ENCODE assay signal across 25 cellular contexts in genomic region chr9:95079461-95079860, GRCh38.
A peak's percentile ranks its signal among the peaks of the same experiment; 100 is the strongest.
DNase-seq lines count a peak whose midpoint lies in the region; ATAC-seq and TF ChIP-seq lines count a peak whose summit lies in the region.
"Had no signal": no experiment of that assay in that cellular context is flagged by ENCODE, and none has a peak within 500 bp of the region (broad histone marks: within the 10 kb centered on the region; RNA-seq: fewer than 3 reads in every experiment).

No MANE protein-coding gene starts in this region.

- DNase-seq in H7 (peak; percentile 29), coronary artery (ENCODE audit: low spot score) (no peak), mesothelial cell of epicardium (ENCODE audit: low spot score in 2 of 2, unreplicated experiment in 2 of 2) (no peak), C1 segment of cervical spinal cord (lab: John Stamatoyannopoulos, UW) (no peak)
- DNase-seq: activated CD8-positive, alpha-beta memory T cell treated with anti-CD3 and anti-CD28 coated beads for 24 hours; activated naive CD8-positive, alpha-beta T cell treated with anti-CD3 and anti-CD28 coated beads for 36 hours; CD8-positive, alpha-beta T cell; effector CD4-positive, alpha-beta T cell; hypothalamus; kidney glomerular epithelial cell; NCI-H1417; NCI-H2171 treated with DMSO at 0.1 percent for 48 hours; NCI-H774; stimulated activated CD4-positive, alpha-beta T cell treated with anti-CD3 and anti-CD28 coated beads, Interleukin-4, amount 100 ng/mL, for 24 hours; T-helper 9 cell; testis had no signal

- H3K4me3 ChIP-seq in H7 (ENCODE audit: insufficient read depth, low read depth, low read length), result no peak overlapping the region
- peak overlapping the region; percentile 54 for H3K4me3 ChIP-seq in coronary artery
- peak overlapping the region in 1 of 2 donors; percentile 60 for H3K4me3 ChIP-seq in stomach smooth muscle (ENCODE audit: low read length in 2 of 2)
- H3K4me3 ChIP-seq: ovary, SK-N-MC, skin epidermis, testis had no signal

- H3K27ac ChIP-seq in coronary artery (peak overlapping the region; percentile 79 to 86), stomach smooth muscle (ENCODE audit: low read length) (peak overlapping the region; percentile 84)
- H3K27ac ChIP-seq: ovary, SK-N-MC, testis had no signal

- H3K9me3 Mint-ChIP-seq in mesothelial cell of epicardium, result no peaks in the 10 kb centered on the region
- H3K9me3 Mint-ChIP-seq: activated naive CD8-positive, alpha-beta T cell treated with anti-CD3 and anti-CD28 coated beads for 36 hours; CD8-positive, alpha-beta T cell had no signal

- H3K4me3 Mint-ChIP-seq in mesothelial cell of epicardium, result no peak overlapping the region
- H3K4me3 Mint-ChIP-seq: activated naive CD8-positive, alpha-beta T cell treated with anti-CD3 and anti-CD28 coated beads for 36 hours; CD8-positive, alpha-beta T cell had no signal

- no peak overlapping the region for H3K9ac ChIP-seq in stomach smooth muscle (ENCODE audit: low read length in 2 of 2)

- peaks cover 28% of the 10 kb centered on the region for H3K4me1 Mint-ChIP-seq in mesothelial cell of epicardium
- H3K4me1 Mint-ChIP-seq: activated naive CD8-positive, alpha-beta T cell treated with anti-CD3 and anti-CD28 coated beads for 36 hours had no signal

- no peaks in the 10 kb centered on the region for H3K27me3 Mint-ChIP-seq in mesothelial cell of epicardium (ENCODE audit: low read depth)
- H3K27me3 Mint-ChIP-seq: activated naive CD8-positive, alpha-beta T cell treated with anti-CD3 and anti-CD28 coated beads for 36 hours had no signal

- H3K27me3 ChIP-seq in H7 (ENCODE audit: control insufficient read depth, insufficient read depth, low read length) (no peaks in the 10 kb centered on the region), stomach smooth muscle (ENCODE audit: control insufficient read depth in 1 of 2, insufficient read depth in 2 of 2, low read length in 2 of 2) (no peaks in the 10 kb centered on the region)
- H3K27me3 ChIP-seq: ovary, testis had no signal

- H3K36me3 ChIP-seq in H7 (replicated peaks; ENCODE audit: control insufficient read depth, insufficient read depth, low read length) (no peaks in the 10 kb centered on the region; the same call in 1 of the 2 replicates), stomach smooth muscle (ENCODE audit: control insufficient read depth in 2 of 2, insufficient read depth in 2 of 2, low read length in 2 of 2) (peaks cover 44 to 45% of the 10 kb centered on the region in 2 donors)
- H3K36me3 ChIP-seq: ovary had no signal

- H3K36me3 Mint-ChIP-seq in mesothelial cell of epicardium, result peaks cover 22% of the 10 kb centered on the region
- H3K36me3 Mint-ChIP-seq: activated naive CD8-positive, alpha-beta T cell treated with anti-CD3 and anti-CD28 coated beads for 36 hours had no signal

- peak overlapping the region; percentile 79 for H3K27ac Mint-ChIP-seq in mesothelial cell of epicardium
- H3K27ac Mint-ChIP-seq: activated naive CD8-positive, alpha-beta T cell treated with anti-CD3 and anti-CD28 coated beads for 36 hours; CD8-positive, alpha-beta T cell had no signal

- peaks cover 96% of the 10 kb centered on the region for H3K4me1 ChIP-seq in stomach smooth muscle (ENCODE audit: control insufficient read depth, insufficient read depth, low read length)

- ATAC-seq in GM21526 (IDR thresholded peaks at IDR 0.05; ENCODE audit: low FRiP score, unreplicated experiment) (no peak), GM21423 (IDR thresholded peaks at IDR 0.05; ENCODE audit: unreplicated experiment) (no peak), esophagus mucosa (no peak)
- ATAC-seq: activated CD4-positive, CD25-positive, alpha-beta regulatory T cell treated with anti-CD3 and anti-CD28 coated beads, Interleukin-2, amount 50 U/mL, for 24 hours; CD8-positive, alpha-beta T cell; Panc1 had no signal

- H3K9me3 ChIP-seq in stomach smooth muscle (ENCODE audit: control insufficient read depth in 2 of 2, low read length in 2 of 2), result no peaks in the 10 kb centered on the region
- H3K9me3 ChIP-seq: ovary, testis had no signal

- TF ChIP-seq CTCF in coronary artery (IDR thresholded peaks at IDR 0.05), result no peak
- TF ChIP-seq CTCF in mesothelial cell of epicardium (IDR thresholded peaks at IDR 0.05; ENCODE audit: unreplicated experiment), result no peak
